40 cellular contexts compared by ENCODE assay signal in the genomic region with DNA sequence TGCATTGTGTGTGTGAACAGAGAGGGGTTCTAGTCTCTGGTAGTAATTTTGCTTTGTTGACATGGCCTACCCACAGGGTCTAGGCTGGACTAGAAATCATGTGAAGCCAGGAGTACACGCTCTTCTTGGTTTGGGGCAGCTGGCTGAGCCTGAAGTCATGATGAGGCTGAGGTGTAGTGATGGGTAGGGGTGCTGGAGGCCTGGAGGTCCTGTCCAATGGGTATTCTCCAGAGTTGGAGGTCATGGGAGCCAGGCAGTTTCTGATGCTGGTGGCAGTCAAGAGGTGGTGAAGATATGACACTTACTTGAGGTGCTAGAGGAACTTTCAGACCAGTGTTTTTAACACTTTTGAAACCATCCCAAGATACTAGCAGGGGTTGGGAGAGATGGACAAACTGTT. TPM values are rescaled to one million over a fixed set of nuclear protein-coding genes. Genes with fewer than 3 reads are reported as not detected.
"Had no signal": no experiment of that assay in that cellular context is flagged by ENCODE, and none has a peak within 500 bp of the region (broad histone marks: within the 10 kb centered on the region; RNA-seq: fewer than 3 reads in every experiment).

No MANE protein-coding gene starts in this region.

- H3K9me3 Mint-ChIP-seq: activated B cell treated with CpG ODN at 0.5 μM for 24 hours; activated naive CD4-positive, alpha-beta T cell treated with anti-CD3 and anti-CD28 coated beads for 36 hours; activated naive CD4-positive, alpha-beta T cell treated with anti-CD3 and anti-CD28 coated beads, Interleukin-2, amount 50 U/mL, for 72 hours; activated T-cell treated with anti-CD3 and anti-CD28 coated beads, Interleukin-2, amount 50 U/mL, for 4 hours; activated T-helper 1 cell treated with anti-CD3 and anti-CD28 coated beads, Interleukin-12 subunit alpha, Interleukin-12 subunit beta, Interleukin-2, Interleukin-4 antibody, amounts not matched to agents 30 ng/mL and 10 ng/mL and 1 ng/mL, durations not matched to agents 14 hours and 24 hours and 36 hours; IgD-negative memory B cell; T-cell had no signal

- H3K4me1 Mint-ChIP-seq: activated B cell treated with CpG ODN at 0.5 μM for 24 hours had no signal

- H3K36me3 Mint-ChIP-seq: activated naive CD4-positive, alpha-beta T cell treated with anti-CD3 and anti-CD28 coated beads, Interleukin-2, amount 50 U/mL, for 72 hours; IgD-negative memory B cell; T-cell had no signal

- H3K27ac ChIP-seq: brain microvascular endothelial cell, Peyer's patch, SJSA1, VCaP had no signal

- H3K4me2 ChIP-seq: SK-N-SH had no signal

- ATAC-seq: activated T-cell treated with anti-CD3 and anti-CD28 coated beads, Interleukin-2, amount 50 U/mL, for 4 hours; PC-3; T-cell had no signal

- H3K36me3 ChIP-seq: brain microvascular endothelial cell, Peyer's patch, SJSA1 had no signal

- H3K4me3 Mint-ChIP-seq: activated B cell treated with CpG ODN at 0.5 μM for 24 hours; activated naive CD4-positive, alpha-beta T cell treated with anti-CD3 and anti-CD28 coated beads for 36 hours; activated T-cell treated with anti-CD3 and anti-CD28 coated beads, Interleukin-2, amount 50 U/mL, for 4 hours; activated T-helper 1 cell treated with anti-CD3 and anti-CD28 coated beads, Interleukin-12 subunit alpha, Interleukin-12 subunit beta, Interleukin-2, Interleukin-4 antibody, amounts not matched to agents 30 ng/mL and 10 ng/mL and 1 ng/mL, durations not matched to agents 14 hours and 24 hours and 36 hours; IgD-negative memory B cell; T-cell had no signal

- H3K9ac ChIP-seq: SK-N-SH had no signal

- DNase-seq: activated B cell treated with CpG ODN at 0.5 μM for 24 hours; activated CD4-positive, alpha-beta T cell treated with anti-CD3 and anti-CD28 coated beads for 48 hours; activated CD4-positive, alpha-beta T cell treated with anti-CD3 and anti-CD28 coated beads, Interleukin-2, amount 50 U/mL, for 4 hours; activated CD4-positive, CD25-positive, alpha-beta regulatory T cell treated with anti-CD3 and anti-CD28 coated beads, Interleukin-2, amount 50 U/mL, for 72 hours; activated CD8-positive, alpha-beta memory T cell treated with anti-CD3 and anti-CD28 coated beads, Interleukin-2, amount 50 U/mL, for 4 hours; activated gamma-delta T cell treated with Interleukin-2 at 50 U/mL for 16 hours; activated naive CD4-positive, alpha-beta T cell treated with anti-CD3 and anti-CD28 coated beads for 36 hours; activated T-cell treated with anti-CD3 and anti-CD28 coated beads for 4 hours; activated T-cell treated with anti-CD3 and anti-CD28 coated beads, Interleukin-2, amount 50 U/mL, for 4 hours; amniotic stem cell; aorta; brain microvascular endothelial cell; central memory CD4-positive, alpha-beta T cell; Karpas-422; KBM-7; NCI-H1105; NCI-H1417 treated with DMSO at 0.1 percent for 48 hours; NCI-H1694; NCI-H1930; NCI-H2081 treated with DMSO at 0.1 percent for 48 hours; NCI-H226; NCI-H446 treated with DMSO at 0.1 percent for 48 hours; NCI-H524; NCI-H69; NCI-H82; NK-92 treated with Interleukin-12 subunit alpha and Interleukin-12 subunit beta, amount 100 ng/mL, for 24 hours; PC-3; Peyer's patch; RPMI8226; SHP77 treated with DMSO at 0.1 percent for 48 hours; SK-N-SH; T-cell; T-helper 2 cell; T-helper 9 cell had no signal

- H3K27ac Mint-ChIP-seq: activated B cell treated with CpG ODN at 0.5 μM for 24 hours; activated naive CD4-positive, alpha-beta T cell treated with anti-CD3 and anti-CD28 coated beads for 36 hours; activated naive CD4-positive, alpha-beta T cell treated with anti-CD3 and anti-CD28 coated beads, Interleukin-2, amount 50 U/mL, for 72 hours; activated T-helper 1 cell treated with anti-CD3 and anti-CD28 coated beads, Interleukin-12 subunit alpha, Interleukin-12 subunit beta, Interleukin-2, Interleukin-4 antibody, amounts not matched to agents 30 ng/mL and 10 ng/mL and 1 ng/mL, durations not matched to agents 14 hours and 24 hours and 36 hours; IgD-negative memory B cell; T-cell had no signal

- H3K27me3 ChIP-seq: brain microvascular endothelial cell, Peyer's patch had no signal

- H3K4me3 ChIP-seq: Peyer's patch, SJSA1 had no signal

- H3K4me1 ChIP-seq: Peyer's patch, SJSA1 had no signal

- H3K27me3 Mint-ChIP-seq: activated B cell treated with CpG ODN at 0.5 μM for 24 hours, IgD-negative memory B cell had no signal

- H3K9me3 ChIP-seq: Peyer's patch, SJSA1, SK-N-SH had no signal

RNA-seq across cellular contexts. Expression of a gene that starts 18.5 kb away (rescaled TPM):
- total RNA-seq: MCF 10A, SJSA1 had no signal
